8 cellular contexts compared by ENCODE assay signal in the genomic region with DNA sequence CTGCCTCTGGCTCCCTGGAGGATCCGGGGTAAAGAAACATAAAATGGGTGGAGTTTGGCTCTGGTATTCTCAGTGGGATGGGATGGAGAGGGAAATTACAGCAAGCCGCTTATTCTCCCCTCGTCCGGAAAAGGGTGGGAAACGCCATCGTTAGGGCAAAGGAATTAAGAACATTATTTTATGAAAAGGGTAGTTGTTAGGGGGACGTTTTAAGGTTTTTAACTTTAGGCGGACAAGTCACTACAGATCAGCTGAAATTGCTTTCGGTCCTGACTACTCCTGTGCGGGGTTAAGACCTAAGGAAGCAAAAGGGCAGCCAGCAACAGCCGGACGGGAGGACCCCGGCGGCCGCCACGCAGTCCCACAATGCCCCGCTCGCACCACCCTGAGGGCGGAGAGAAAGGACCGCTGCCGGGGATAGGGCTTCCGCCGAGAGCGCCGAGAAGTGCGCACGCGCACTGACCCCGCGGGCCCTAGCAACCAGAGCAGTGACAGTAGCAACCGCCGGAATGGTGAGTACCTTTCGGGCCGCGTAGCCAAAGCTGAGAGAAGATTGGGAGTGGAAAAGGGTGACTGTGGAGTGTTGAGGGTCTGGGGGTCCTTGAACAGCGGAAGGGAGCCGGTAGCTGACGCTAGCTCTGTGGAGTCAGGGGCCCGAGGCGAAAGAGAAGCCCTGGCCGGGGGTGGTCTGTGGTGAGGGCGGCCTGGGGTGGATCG.
DNase-seq lines count a peak whose midpoint lies in the region; ATAC-seq and TF ChIP-seq lines count a peak whose summit lies in the region.

A gene with protein sequence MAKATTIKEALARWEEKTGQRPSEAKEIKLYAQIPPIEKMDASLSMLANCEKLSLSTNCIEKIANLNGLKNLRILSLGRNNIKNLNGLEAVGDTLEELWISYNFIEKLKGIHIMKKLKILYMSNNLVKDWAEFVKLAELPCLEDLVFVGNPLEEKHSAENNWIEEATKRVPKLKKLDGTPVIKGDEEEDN (plus strand): TSS at position 456 of the 717 bp plus-strand sequence. CDS start 54 bp downstream, at position 510.

- no peaks in the 10 kb centered on the region for H3K36me3 ChIP-seq in mucosa of rectum (ENCODE audit: control insufficient read depth in 2 of 2, insufficient read depth in 2 of 2, low read length in 2 of 2)

- no peaks in the 10 kb centered on the region for H3K27me3 ChIP-seq in mucosa of rectum (ENCODE audit: control insufficient read depth in 2 of 2, insufficient read depth in 2 of 2, low read length in 2 of 2)

- peak within 1 kb of the TSS; percentile 75 to 77 for H3K27ac ChIP-seq in mucosa of rectum (ENCODE audit: low read depth in 2 of 2, low read length in 2 of 2)

- H3K4me1 ChIP-seq in mucosa of rectum (ENCODE audit: control insufficient read depth in 2 of 2, insufficient read depth in 2 of 2, low read length in 2 of 2): peaks cover 12 to 18% of the 10 kb centered on the region in 2 donors

- H3K9me3 ChIP-seq in mucosa of rectum (ENCODE audit: control insufficient read depth in 2 of 2, low read length in 2 of 2): no peaks in the 10 kb centered on the region

- no peak for TF ChIP-seq EP300 in Ishikawa (IDR thresholded peaks at IDR 0.05; ENCODE audit: borderline replicate concordance)

- H3K9ac ChIP-seq in mucosa of rectum (ENCODE audit: low read depth in 1 of 2, low read length in 2 of 2): peak within 1 kb of the TSS; percentile 82 to 85

- TF ChIP-seq POLR2A in erythroblast (IDR thresholded peaks at IDR 0.05; ENCODE audit: low read length): peak; percentile 95

- no peak for TF ChIP-seq RAD21 in Ishikawa (IDR thresholded peaks at IDR 0.05; ENCODE audit: low read depth)

- peak within 1 kb of the TSS; percentile 88 to 99 for H3K4me3 ChIP-seq in mucosa of rectum (ENCODE audit: low read length in 2 of 2)

- peak; percentile 85 for DNase-seq in DMS153 (lab: John Stamatoyannopoulos, UW)
- peak; percentile 83 for DNase-seq in OCI-M2 (lab: John Stamatoyannopoulos, UW; ENCODE audit: unreplicated experiment)
- DNase-seq in activated T-cell treated with anti-CD3 and anti-CD28 coated beads, Interleukin-2, amount 50 U/mL, for 1 hour: peak; percentile 91
- peak; percentile 91 to 95 for DNase-seq in erythroblast (lab: John Stamatoyannopoulos, UW)
- peak; percentile 72 to 84 for DNase-seq in stimulated activated CD8-positive, alpha-beta memory T cell treated with anti-CD3 and anti-CD28 coated beads, Interleukin-4, amount 100 ng/mL, for 4 hours (ENCODE audit: low read depth in 2 of 2, low spot score in 1 of 2)

- ATAC-seq in GM21619 (IDR thresholded peaks at IDR 0.05; ENCODE audit: unreplicated experiment): peak; percentile 97

TF ChIP-seq in Ishikawa, 13 proteins besides CTCF, POLR2A, EP300 and RAD21:
- TF ChIP-seq, protein P1, sequence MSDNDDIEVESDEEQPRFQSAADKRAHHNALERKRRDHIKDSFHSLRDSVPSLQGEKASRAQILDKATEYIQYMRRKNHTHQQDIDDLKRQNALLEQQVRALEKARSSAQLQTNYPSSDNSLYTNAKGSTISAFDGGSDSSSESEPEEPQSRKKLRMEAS (IDR thresholded peaks at IDR 0.05): peak; percentile 61; the same call in 1 of the 2 replicates
- TF ChIP-seq TAF1 (IDR thresholded peaks at IDR 0.05; ENCODE audit: low read depth): peak; percentile 80
- no peak for TF ChIP-seq NFIC (IDR thresholded peaks at IDR 0.05)
- no peak for TF ChIP-seq CREB1 (IDR thresholded peaks at IDR 0.05; ENCODE audit: low read depth)
- no peak; the same call in 1 of the 2 replicates for TF ChIP-seq TCF12 (IDR thresholded peaks at IDR 0.05; ENCODE audit: low read depth)
- TF ChIP-seq TEAD4 (IDR thresholded peaks at IDR 0.05): peak; percentile 11; the same call in 1 of the 2 replicates
- TF ChIP-seq EGR1 (IDR thresholded peaks at IDR 0.05): no peak
- TF ChIP-seq ZBTB7A (IDR thresholded peaks at IDR 0.05; ENCODE audit: low read depth): peak; percentile 34; the same call in 1 of the 2 replicates

Comparison
In these comparisons a context has a peak if more than half of its experiments do, and no peak if none do; other contexts are left out.
1. Peak in every context shown above with its lines: DNase-seq, ATAC-seq, H3K4me3 ChIP-seq and H3K27ac ChIP-seq.